16 cellular contexts compared by ENCODE assay signal in genomic region chr17:48484256-48484655, GRCh38. TPM values are rescaled to one million over a fixed set of nuclear protein-coding genes. Genes with fewer than 3 reads are reported as not detected.
DNase-seq lines count a peak whose midpoint lies in the region; ATAC-seq and TF ChIP-seq lines count a peak whose summit lies in the region.
"Had no signal": no experiment of that assay in that cellular context is flagged by ENCODE, and none has a peak within 500 bp of the region (broad histone marks: within the 10 kb centered on the region; RNA-seq: fewer than 3 reads in every experiment).

No MANE protein-coding gene starts in this region.

- 91 to 92% methylated on average over 3 of the region's 3 CpGs for WGBS in heart right ventricle, 2 donors

- peaks cover 0 to 4% (median 0%) of the 10 kb centered on the region in 4 donors for H3K4me1 ChIP-seq in Peyer's patch
- peaks cover 0 to 16% (median 0%) of the 10 kb centered on the region in 9 donors for H3K4me1 ChIP-seq in heart right ventricle
- H3K4me1 ChIP-seq: gastrocnemius medialis had no signal

- peaks cover 38% of the 10 kb centered on the region for H3K4me1 Mint-ChIP-seq in nephron

- DNase-seq in EL (peak; percentile 82), M059J (ENCODE audit: low read depth) (peak; percentile 84), brain microvascular endothelial cell (peak; percentile 28), Peyer's patch (no peak), iPS-NIHi11 (ENCODE audit: low spot score) (no peak), heart right ventricle (no peak)
- DNase-seq: activated CD4-positive, CD25-positive, alpha-beta regulatory T cell; gastrocnemius medialis; natural killer cell; NCI-H526 treated with DMSO at 0.1 percent for 48 hours; right cardiac atrium; stimulated activated naive CD4-positive, alpha-beta T cell treated with Interleukin-2 at 50 U/mL for 16 hours had no signal

- no peaks in the 10 kb centered on the region for H3K36me3 Mint-ChIP-seq in nephron (ENCODE audit: low read depth)
- H3K36me3 Mint-ChIP-seq: CD4-positive, alpha-beta memory T cell; natural killer cell had no signal

- TF ChIP-seq CTCF in brain microvascular endothelial cell (IDR thresholded peaks at IDR 0.05; ENCODE audit: low read depth, low read length, missing control alignments) = no peak
- TF ChIP-seq CTCF in nephron (IDR thresholded peaks at IDR 0.05; ENCODE audit: unreplicated experiment in 3 of 3) = no peak
- TF ChIP-seq CTCF in Peyer's patch (IDR thresholded peaks at IDR 0.05) = no peak
- TF ChIP-seq CTCF in heart right ventricle (IDR thresholded peaks at IDR 0.05) = no peak

- no peak for TF ChIP-seq POLR2A in Peyer's patch (IDR thresholded peaks at IDR 0.05)

- H3K27me3 ChIP-seq in brain microvascular endothelial cell (replicated peaks) (no peaks in the 10 kb centered on the region), Peyer's patch (no peaks in the 10 kb centered on the region), heart right ventricle (peaks cover 0 to 90% (median 55%) of the 10 kb centered on the region in 7 donors)

- no peaks in the 10 kb centered on the region for H3K9me3 ChIP-seq in Peyer's patch
- no peaks in the 10 kb centered on the region for H3K9me3 ChIP-seq in heart right ventricle
- H3K9me3 ChIP-seq: gastrocnemius medialis had no signal

- intact Hi-C loops in heart right ventricle (cut with DNase I) = no loop called here

- no peaks in the 10 kb centered on the region for H3K9me3 Mint-ChIP-seq in nephron
- H3K9me3 Mint-ChIP-seq: CD4-positive, alpha-beta memory T cell; natural killer cell had no signal

- H3K27me3 Mint-ChIP-seq in nephron (ENCODE audit: low read depth) = peaks cover 30% of the 10 kb centered on the region
- H3K27me3 Mint-ChIP-seq: CD4-positive, alpha-beta memory T cell had no signal

- ATAC-seq in GM18511 (IDR thresholded peaks at IDR 0.05; ENCODE audit: unreplicated experiment) (no peak), heart right ventricle (no peak)
- ATAC-seq: right cardiac atrium had no signal

- H3K27ac ChIP-seq in brain microvascular endothelial cell (peak overlapping the region; percentile 81), Peyer's patch (peak overlapping the region in 1 of 4 donors; percentile 32), heart right ventricle (no peak overlapping the region)
- H3K27ac ChIP-seq: gastrocnemius medialis had no signal

- H3K4me3 ChIP-seq in brain microvascular endothelial cell (ENCODE audit: low read depth, low read length) = no peak overlapping the region
- no peak overlapping the region for H3K4me3 ChIP-seq in Peyer's patch
- no peak overlapping the region for H3K4me3 ChIP-seq in heart right ventricle
- H3K4me3 ChIP-seq: gastrocnemius medialis had no signal

- in situ Hi-C loops in brain microvascular endothelial cell (cut with HindIII; ENCODE audit: low pct_ligation_motif_present, low sequenced_read_pairs) = no loop called here

- H3K27ac Mint-ChIP-seq in nephron = peak overlapping the region in 2 of 3 experiments; percentile 91 to 93

- no peaks in the 10 kb centered on the region for H3K36me3 ChIP-seq in brain microvascular endothelial cell (replicated peaks)
- H3K36me3 ChIP-seq in Peyer's patch = no peaks in the 10 kb centered on the region
- no peaks in the 10 kb centered on the region for H3K36me3 ChIP-seq in heart right ventricle
- H3K36me3 ChIP-seq: gastrocnemius medialis had no signal

- H3K4me3 Mint-ChIP-seq in nephron = no peak overlapping the region
- H3K4me3 Mint-ChIP-seq: CD4-positive, alpha-beta memory T cell; natural killer cell had no signal

RNA-seq across cellular contexts. Expression of gene HOXB1, which starts 46.6 kb away (rescaled TPM):
- not detected in 2 replicates for total RNA-seq in M059J (2014; rRNA removed; shearing (Covaris generic))
- total RNA-seq in Peyer's patch (not detected), heart right ventricle (not detected)
- not detected for polyA plus RNA-seq in heart right ventricle
- total RNA-seq: CD4-positive, alpha-beta memory T cell; gastrocnemius medialis; kidney epithelial cell; natural killer cell; right cardiac atrium had no signal
- polyA plus RNA-seq: CD4-positive, alpha-beta memory T cell; right cardiac atrium had no signal

RNA-seq across cellular contexts. Expression of gene SKAP1, which starts 54.2 kb away (rescaled TPM):
- total RNA-seq in M059J (2014; rRNA removed; shearing (Covaris generic)) = 0.42 and 1.1 TPM in 2 replicates
- total RNA-seq in Peyer's patch = 10 to 100 TPM in 1 of 4 donors, 1 to 10 TPM in 3; 3.1 to 17.3 (median 6.5) TPM
- total RNA-seq in heart right ventricle = 1 to 10 TPM in 1 of 10 donors, under 1 TPM in 5, not detected in 4; 0.49 to 1.7 (median 0.82) TPM
- polyA plus RNA-seq in heart right ventricle = under 1 TPM in 1 of 2 donors, not detected in 1; 0.33 TPM
- total RNA-seq: gastrocnemius medialis had no signal

Comparison
In these comparisons a context has a peak if more than half of its experiments do, and no peak if none do; other contexts are left out.
1. DNase-seq: peak in EL (single experiment), M059J (single experiment) and brain microvascular endothelial cell (single experiment); none in Peyer's patch (0 of 3), iPS-NIHi11 (single experiment) and heart right ventricle (0 of 2).